13 cellular contexts compared by ENCODE assay signal in the genomic region with DNA sequence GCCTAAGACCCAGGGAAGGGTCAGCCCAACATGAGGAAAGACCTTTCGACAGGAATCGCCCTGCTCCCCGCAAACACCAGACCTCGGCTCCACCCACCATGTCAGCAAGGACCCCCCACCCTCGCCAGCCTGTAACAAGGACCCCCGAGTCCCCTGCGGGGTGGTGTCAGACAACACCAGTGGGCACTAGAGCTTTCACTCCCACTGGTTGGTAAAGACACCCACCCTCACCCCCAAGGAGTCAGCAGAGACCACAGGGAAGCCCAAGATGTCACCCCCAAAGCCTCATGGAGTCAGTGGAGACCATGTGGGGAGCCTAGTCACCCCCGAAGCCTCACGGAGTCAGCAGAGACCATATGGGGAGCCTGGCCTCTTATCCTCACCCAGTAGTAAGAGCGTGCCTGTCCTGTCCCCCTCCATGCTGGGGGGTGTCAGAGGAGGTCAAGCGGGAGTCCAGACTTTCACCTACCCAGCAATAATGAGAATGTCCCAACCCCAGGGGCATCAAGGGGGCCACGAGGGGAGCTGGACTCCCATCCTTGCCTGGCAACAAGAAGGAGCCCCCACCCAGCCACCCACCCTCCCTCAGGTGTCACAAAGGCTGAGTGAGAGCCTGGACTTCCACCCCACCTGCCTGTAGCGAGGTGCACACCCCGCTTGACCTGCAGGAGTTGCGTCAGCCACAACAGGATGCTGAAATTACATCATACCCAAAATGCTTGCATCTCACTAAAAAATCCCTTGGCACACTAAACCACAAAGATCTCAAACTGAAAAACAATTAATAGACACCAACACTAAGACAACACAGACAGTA. TPM values are rescaled to one million over a fixed set of nuclear protein-coding genes. Genes with fewer than 3 reads are reported as not detected.
DNase-seq lines count a peak whose midpoint lies in the region; ATAC-seq and TF ChIP-seq lines count a peak whose summit lies in the region.
"Had no signal": no experiment of that assay in that cellular context is flagged by ENCODE, and none has a peak within 500 bp of the region (broad histone marks: within the 10 kb centered on the region; RNA-seq: fewer than 3 reads in every experiment).

No MANE protein-coding gene starts in this region.

- no peak overlapping the region for H2AK5ac ChIP-seq in H9 (ENCODE audit: insufficient read length, low read length)

- no peaks in the 10 kb centered on the region for H3K27me3 Mint-ChIP-seq in activated CD8-positive, alpha-beta T cell treated with anti-CD3 and anti-CD28 coated beads for 36 hours
- H3K27me3 Mint-ChIP-seq in H9 (ENCODE audit: low read depth) = peaks cover 11% of the 10 kb centered on the region
- H3K27me3 Mint-ChIP-seq: T-cell had no signal

- TF ChIP-seq CTCF in activated CD8-positive, alpha-beta T cell treated with anti-CD3 and anti-CD28 coated beads for 36 hours (IDR thresholded peaks at IDR 0.05) = no peak
- TF ChIP-seq CTCF in H9 (conservative IDR thresholded peaks at IDR 0.05) = no peak

- no peak overlapping the region for H3K14ac ChIP-seq in H9 (ENCODE audit: insufficient read depth, low read length)

- no peak overlapping the region for H4K8ac ChIP-seq in H9 (replicated peaks; ENCODE audit: insufficient read length, low read depth, low read length)

- POLR2A ChIA-PET in activated CD8-positive, alpha-beta T cell treated with anti-CD3 and anti-CD28 coated beads for 36 hours (lab: Charles Lee) = interaction anchor here (1.1 to 1.3 kb wide), 3 partner anchors 24 to 75 kb away, joined by 3 to 5 read pairs (median 3); no protein-coding TSS in a partner anchor

- H3K79me1 ChIP-seq in H9 (ENCODE audit: insufficient read depth, low read depth, low read length, poor library complexity, severe bottlenecking) = no peaks in the 10 kb centered on the region

- no peak overlapping the region for H3K18ac ChIP-seq in H9 (ENCODE audit: insufficient read length, low read depth, low read length)

- H3K56ac ChIP-seq in H9 (ENCODE audit: insufficient read length, low read depth, low read length) = no peak overlapping the region

- peak; percentile 52 for ATAC-seq in activated CD8-positive, alpha-beta T cell treated with anti-CD3 and anti-CD28 coated beads for 36 hours
- ATAC-seq in left ventricle myocardium superior (no peak), GM21717 (IDR thresholded peaks at IDR 0.05; ENCODE audit: unreplicated experiment) (no peak)
- ATAC-seq: T-cell had no signal

- H3K4me1 Mint-ChIP-seq in activated CD8-positive, alpha-beta T cell treated with anti-CD3 and anti-CD28 coated beads for 36 hours (ENCODE audit: low read depth) = peaks cover 15% of the 10 kb centered on the region
- no peaks in the 10 kb centered on the region for H3K4me1 Mint-ChIP-seq in H9

- H3K27ac ChIP-seq in BLaER1 (peak overlapping the region; percentile 82), H9 (ENCODE audit: insufficient read length, low read depth, low read length) (no peak overlapping the region)
- H3K27ac ChIP-seq: C4-2B had no signal

- no peak overlapping the region for H2BK120ac ChIP-seq in H9 (ENCODE audit: low read depth, low read length, poor library complexity, severe bottlenecking)

- no peaks in the 10 kb centered on the region for H3K79me2 ChIP-seq in H9 (ENCODE audit: insufficient read depth, low read length)

- no peak overlapping the region for H4K5ac ChIP-seq in H9 (ENCODE audit: insufficient read length, low read depth, low read length)

- WGBS in H9 (ENCODE audit: extremely low coverage, insufficient read length, low lambda C conversion rate) = no CpG with 5 or more reads among the region's 15 CpGs

- H3K4me1 ChIP-seq in BLaER1 = peaks cover 44% of the 10 kb centered on the region
- no peaks in the 10 kb centered on the region for H3K4me1 ChIP-seq in H9 (ENCODE audit: insufficient read depth, low read length)

- DNase-seq in HCEC 1CT (peak; percentile 8), left ventricle myocardium superior (peak; percentile 26), NCI-H345 treated with DMSO at 0.1 percent for 48 hours (lab: John Stamatoyannopoulos, UW; ENCODE audit: unreplicated experiment) (no peak), GM03348 (ENCODE audit: low spot score) (no peak), H9 (no peak)
- peak; percentile 46 for DNase-seq in activated CD8-positive, alpha-beta T cell treated with anti-CD3 and anti-CD28 coated beads for 36 hours
- DNase-seq: cortex of kidney; hippocampal formation; stimulated activated CD4-positive, alpha-beta T cell treated with anti-CD3 and anti-CD28 coated beads, Interleukin-15, amount 100 ng/mL, for 24 hours; T-cell had no signal

- no peak overlapping the region for H2BK12ac ChIP-seq in H9 (ENCODE audit: insufficient read length, low read depth, low read length)

- no peak overlapping the region for H2BK15ac ChIP-seq in H9 (ENCODE audit: low read depth, low read length)

- no peak overlapping the region for H2BK5ac ChIP-seq in H9 (ENCODE audit: insufficient read length, low read length)

- CTCF ChIA-PET in activated CD8-positive, alpha-beta T cell treated with anti-CD3 and anti-CD28 coated beads for 36 hours (lab: Charles Lee) = no interaction called here

- H3K4ac ChIP-seq in H9 (ENCODE audit: low read depth, low read length) = no peak overlapping the region

- H3K9ac ChIP-seq in BLaER1 (peak overlapping the region; percentile 48; the same call in 1 of the 2 replicates), H9 (ENCODE audit: extremely low read depth, insufficient read length, low read length) (no peak overlapping the region)

- H3K23ac ChIP-seq in H9 (ENCODE audit: insufficient read length, low read depth, low read length) = no peak overlapping the region

- peaks cover 48% of the 10 kb centered on the region for H3K9me3 ChIP-seq in BLaER1
- peaks cover 3% of the 10 kb centered on the region for H3K9me3 ChIP-seq in H9 (ENCODE audit: control insufficient read depth, low read depth, low read length)

- peaks cover 36% of the 10 kb centered on the region for H3K9me3 Mint-ChIP-seq in activated CD8-positive, alpha-beta T cell treated with anti-CD3 and anti-CD28 coated beads for 36 hours
- peaks cover 45 to 46% of the 10 kb centered on the region in 2 experiments for H3K9me3 Mint-ChIP-seq in H9

- H3K4me2 ChIP-seq in BLaER1 (peak overlapping the region; percentile 52), H9 (ENCODE audit: insufficient read depth, insufficient read length, low read length) (no peak overlapping the region)

- no peak overlapping the region for H3K4me3 ChIP-seq in BLaER1

- no peak overlapping the region for H2BK20ac ChIP-seq in H9 (ENCODE audit: low read depth, low read length, poor library complexity, severe bottlenecking)

- H2AFZ ChIP-seq in H9 (ENCODE audit: low read length) = no peak overlapping the region

- no peaks in the 10 kb centered on the region for H3K23me2 ChIP-seq in H9 (ENCODE audit: insufficient read length, low read depth, low read length, poor library complexity, severe bottlenecking)

- H3K36me3 Mint-ChIP-seq in activated CD8-positive, alpha-beta T cell treated with anti-CD3 and anti-CD28 coated beads for 36 hours (ENCODE audit: low read depth) = peaks cover 65% of the 10 kb centered on the region
- H3K36me3 Mint-ChIP-seq in H9 (ENCODE audit: insufficient read depth in 1 of 3, low read depth in 3 of 3) = peaks cover 48 to 69% (median 68%) of the 10 kb centered on the region in 3 experiments

- H3K4me3 Mint-ChIP-seq in activated CD8-positive, alpha-beta T cell treated with anti-CD3 and anti-CD28 coated beads for 36 hours = peak overlapping the region; percentile 20
- no peak overlapping the region for H3K4me3 Mint-ChIP-seq in H9
- H3K4me3 Mint-ChIP-seq: T-cell had no signal

- H3K36me3 ChIP-seq in BLaER1 = peaks cover 95% of the 10 kb centered on the region

- H4K20me1 ChIP-seq in BLaER1 (peaks cover 19% of the 10 kb centered on the region), H9 (ENCODE audit: control insufficient read depth, insufficient read depth, insufficient read length) (no peaks in the 10 kb centered on the region)

- peak overlapping the region; percentile 88 for H3K27ac Mint-ChIP-seq in activated CD8-positive, alpha-beta T cell treated with anti-CD3 and anti-CD28 coated beads for 36 hours
- no peak overlapping the region for H3K27ac Mint-ChIP-seq in H9

- H4K91ac ChIP-seq in H9 (ENCODE audit: insufficient read length, low read depth, low read length) = no peak overlapping the region

- no peak overlapping the region for H3T11ph ChIP-seq in H9 (ENCODE audit: low read length)

- intact Hi-C loops in activated CD8-positive, alpha-beta T cell treated with anti-CD3 and anti-CD28 coated beads for 36 hours (cut with micrococcal nuclease) = no loop called here
- intact Hi-C loops in left ventricle myocardium superior (cut with micrococcal nuclease) = no loop called here

- H3K27me3 ChIP-seq in BLaER1 (no peaks in the 10 kb centered on the region), H9 (ENCODE audit: insufficient read depth, low read length) (no peaks in the 10 kb centered on the region)

RNA-seq across cellular contexts. Expression of a gene that starts 24.8 kb away (rescaled TPM):
- 10 to 100 TPM; 40.1 to 46.1 TPM for total RNA-seq in activated CD8-positive, alpha-beta T cell treated with anti-CD3 and anti-CD28 coated beads for 36 hours
- total RNA-seq in left ventricle myocardium superior (7.6 TPM), H9 (2021) (31.4 and 32.4 TPM in 2 replicates)

Comparison
In these comparisons a context has a peak if more than half of its experiments do, and no peak if none do; other contexts are left out.
1. DNase-seq: peak in HCEC 1CT (single experiment), activated CD8-positive, alpha-beta T cell treated with anti-CD3 and anti-CD28 coated beads for 36 hours (single experiment) and left ventricle myocardium superior (single experiment); none in NCI-H345 treated with DMSO at 0.1 percent for 48 hours (single experiment), GM03348 (single experiment) and H9 (single experiment).